ENCODE assay signal across 9 cellular contexts in the genomic region with DNA sequence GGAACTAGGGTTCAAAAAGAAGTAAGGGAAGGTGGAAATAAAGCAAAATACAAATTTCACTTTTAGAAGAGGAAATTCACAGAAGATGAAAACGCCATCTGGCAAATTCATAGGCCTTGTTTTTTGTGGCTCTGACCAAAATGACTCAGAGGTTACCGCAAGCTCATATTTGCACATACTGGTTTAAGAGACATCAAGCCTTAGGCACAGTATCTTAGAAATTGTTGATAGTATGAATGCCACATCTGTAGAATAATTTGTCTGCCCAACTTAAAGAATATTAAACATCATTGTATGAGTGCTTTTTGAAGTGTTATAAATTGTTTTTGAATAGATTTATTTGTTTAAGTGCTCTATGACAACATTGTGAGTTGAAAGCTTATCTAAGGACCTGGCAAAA. TPM values are rescaled to one million over a fixed set of nuclear protein-coding genes. Genes with fewer than 3 reads are reported as not detected.
DNase-seq lines count a peak whose midpoint lies in the region; ATAC-seq and TF ChIP-seq lines count a peak whose summit lies in the region.
"Had no signal": no experiment of that assay in that cellular context is flagged by ENCODE, and none has a peak within 500 bp of the region (broad histone marks: within the 10 kb centered on the region; RNA-seq: fewer than 3 reads in every experiment).

No MANE protein-coding gene starts in this region.

- ATAC-seq in GM21423 (IDR thresholded peaks at IDR 0.05; ENCODE audit: unreplicated experiment), result peak; percentile 76
- peak; percentile 69 for ATAC-seq in HG03571 (IDR thresholded peaks at IDR 0.05; ENCODE audit: unreplicated experiment)
- no peak for ATAC-seq in left colon
- no peak for ATAC-seq in right lobe of liver

- no peaks in the 10 kb centered on the region for H3K4me1 ChIP-seq in right lobe of liver

- 54% methylated on average over 2 of the region's 2 CpGs for WGBS in right lobe of liver (ENCODE audit: insufficient coverage, low coverage, low lambda C conversion rate, missing lambda C conversion rate)

- no peaks in the 10 kb centered on the region for H3K27me3 ChIP-seq in right lobe of liver
- H3K27me3 ChIP-seq: cardiac muscle cell had no signal

- no peaks in the 10 kb centered on the region for H3K36me3 ChIP-seq in right lobe of liver
- H3K36me3 ChIP-seq: cardiac muscle cell had no signal

- intact Hi-C loops in left colon (cut with DNase I, micrococcal nuclease), result no loop called here
- intact Hi-C loops in right lobe of liver (cut with DNase I), result no loop called here

- H3K4me3 ChIP-seq in cardiac fibroblast (replicated peaks in 1 of 2; ENCODE audit: low read depth in 2 of 2, low read length in 2 of 2) (no peak overlapping the region), right lobe of liver (no peak overlapping the region)
- H3K4me3 ChIP-seq: cardiac muscle cell had no signal

- no peaks in the 10 kb centered on the region for H3K9me3 ChIP-seq in right lobe of liver

- H3K27ac ChIP-seq in right lobe of liver, result no peak overlapping the region
- H3K27ac ChIP-seq: cardiac muscle cell had no signal

- no peak for TF ChIP-seq CTCF in cardiac fibroblast (IDR thresholded peaks at IDR 0.05; ENCODE audit: low read depth, low read length)
- TF ChIP-seq CTCF in right lobe of liver (IDR thresholded peaks at IDR 0.05), result no peak

- TF ChIP-seq POLR2A in right lobe of liver (IDR thresholded peaks at IDR 0.05), result no peak

- peak; percentile 62 for DNase-seq in EL
- DNase-seq in cardiac fibroblast (ENCODE audit: low read depth in 2 of 2), result peak; percentile 58 to 71
- no peak for DNase-seq in NCI-H748 (lab: John Stamatoyannopoulos, UW; ENCODE audit: unreplicated experiment)
- DNase-seq in NCI-H526 (lab: John Stamatoyannopoulos, UW), result no peak
- no peak for DNase-seq in left colon
- DNase-seq in right lobe of liver, result no peak

RNA-seq across cellular contexts. Expression of a gene that starts 10.6 kb away (rescaled TPM):
- not detected for total RNA-seq in left colon
- not detected for total RNA-seq in right lobe of liver
- total RNA-seq: cardiac muscle cell had no signal

RNA-seq across cellular contexts. Expression of a gene that starts 24.3 kb away (rescaled TPM):
- not detected for total RNA-seq in left colon
- total RNA-seq in right lobe of liver, result not detected
- total RNA-seq: cardiac muscle cell had no signal

RNA-seq across cellular contexts. Expression of a gene that starts 58.8 kb away (rescaled TPM):
- total RNA-seq in left colon (not detected), right lobe of liver (not detected)
- total RNA-seq: cardiac muscle cell had no signal

Comparison
In these comparisons a context has a peak if more than half of its experiments do, and no peak if none do; other contexts are left out.
1. DNase-seq: peak in EL (single experiment) and cardiac fibroblast (2 of 2); none in NCI-H748 (single experiment), NCI-H526 (0 of 2), left colon (0 of 2) and right lobe of liver (0 of 3).
2. ATAC-seq: peak in GM21423 (single experiment) and HG03571 (single experiment); none in left colon (single experiment) and right lobe of liver (0 of 4).